ENCODE assay signal across 1 cellular context in genomic region chr11:63905179-63905578, GRCh38.
TF ChIP-seq lines count a peak whose summit lies in the region.

No MANE protein-coding gene starts in this region.

TF ChIP-seq in IMR-90, 13 proteins besides CTCF, POLR2A, EP300 and RAD21 (continued from another document):
- TF ChIP-seq FOS (IDR thresholded peaks at IDR 0.05; ENCODE audit: low read depth, low read length), result no peak
- TF ChIP-seq RCOR1 (IDR thresholded peaks at IDR 0.05; ENCODE audit: insufficient replicate concordance, low read length), result no peak
- TF ChIP-seq MAZ (IDR thresholded peaks at IDR 0.05; ENCODE audit: borderline replicate concordance, low read depth, low read length), result no peak
